In the genomic region with DNA sequence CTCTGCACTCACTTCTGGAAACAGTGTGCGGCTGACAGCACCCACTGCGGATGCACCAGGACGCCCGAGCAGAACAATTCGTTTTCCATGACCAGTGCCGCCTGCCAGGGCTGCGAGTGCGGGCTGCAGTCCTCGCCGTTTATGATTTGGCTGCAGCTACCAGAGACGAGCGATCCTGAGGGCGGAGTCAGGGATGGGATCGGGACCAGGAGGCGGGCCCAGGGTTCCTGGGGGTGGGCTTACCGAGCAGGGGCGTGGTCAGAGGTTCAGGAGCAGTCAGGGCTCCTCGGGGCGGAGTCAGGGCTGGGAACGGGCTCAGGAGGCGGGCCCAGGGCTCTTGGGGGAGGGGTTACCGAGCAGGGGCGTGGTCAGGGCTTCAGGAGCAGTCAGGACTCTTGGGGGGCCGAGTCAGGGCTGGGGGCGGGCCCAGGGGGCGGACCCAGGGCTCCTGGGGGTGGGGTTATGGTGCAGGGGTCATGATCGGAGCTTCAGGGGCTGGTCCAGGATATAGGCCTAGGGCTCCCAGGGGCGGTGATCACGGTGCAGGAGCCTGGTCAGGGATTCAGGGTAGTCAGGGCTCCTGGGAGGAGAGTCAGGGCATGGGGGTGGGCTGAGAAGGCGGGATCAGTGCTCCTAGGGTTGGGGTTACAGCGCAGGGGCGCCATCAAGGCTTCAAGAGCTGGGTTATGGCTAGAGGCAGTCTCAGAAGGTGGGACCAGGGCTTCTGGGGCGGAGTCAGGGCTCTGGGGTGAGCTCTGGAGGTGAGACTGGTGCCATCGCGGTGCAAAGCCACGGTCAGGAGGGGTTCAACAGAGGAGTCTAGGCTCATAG, we compare ENCODE assay signal across 8 cellular contexts. TPM values are rescaled to one million over a fixed set of nuclear protein-coding genes. Genes with fewer than 3 reads are reported as not detected.
DNase-seq lines count a peak whose midpoint lies in the region; ATAC-seq and TF ChIP-seq lines count a peak whose summit lies in the region.

No MANE protein-coding gene starts in this region.

- H3K9me3 ChIP-seq in cardiac muscle cell (ENCODE audit: low read depth) (no peaks in the 10 kb centered on the region), MG63 (no peaks in the 10 kb centered on the region), suprapubic skin (no peaks in the 10 kb centered on the region), esophagus squamous epithelium (no peaks in the 10 kb centered on the region)

- H3K27me3 ChIP-seq in cardiac muscle cell: peaks cover 74% of the 10 kb centered on the region
- peaks cover 68% of the 10 kb centered on the region for H3K27me3 ChIP-seq in MG63
- peaks cover 77% of the 10 kb centered on the region for H3K27me3 ChIP-seq in suprapubic skin
- H3K27me3 ChIP-seq in esophagus squamous epithelium: peaks cover 0 to 95% (median 16%) of the 10 kb centered on the region in 4 donors

- H3K4me3 ChIP-seq in cardiac muscle cell (no peak overlapping the region), MG63 (no peak overlapping the region), suprapubic skin (peak overlapping the region; percentile 2), esophagus squamous epithelium (no peak overlapping the region)

- no peak overlapping the region for H3K4me3 Mint-ChIP-seq in activated CD8-positive, alpha-beta T cell treated with anti-CD3 and anti-CD28 coated beads, Interleukin-2, amount 10 ng/mL, durations not matched to agents 7 days and 5 days

- 0% methylated on average over 1 of the region's 36 CpGs for WGBS in suprapubic skin
- WGBS in esophagus squamous epithelium, 2 donors: 4 to 8% methylated on average over 9 to 22 of the region's 36 CpGs

- peaks cover 41% of the 10 kb centered on the region for H3K27me3 Mint-ChIP-seq in activated CD8-positive, alpha-beta T cell treated with anti-CD3 and anti-CD28 coated beads, Interleukin-2, amount 10 ng/mL, durations not matched to agents 7 days and 5 days (ENCODE audit: low read depth)

- H3K4me1 Mint-ChIP-seq in activated CD8-positive, alpha-beta T cell treated with anti-CD3 and anti-CD28 coated beads, Interleukin-2, amount 10 ng/mL, durations not matched to agents 7 days and 5 days (ENCODE audit: low read depth): peaks cover 1% of the 10 kb centered on the region

- TF ChIP-seq CTCF in cardiac muscle cell (IDR thresholded peaks at IDR 0.05; ENCODE audit: low read depth, low read length) (no peak), suprapubic skin (IDR thresholded peaks at IDR 0.05) (no peak), esophagus squamous epithelium (IDR thresholded peaks at IDR 0.05) (no peak)

- no peaks in the 10 kb centered on the region for H3K9me3 Mint-ChIP-seq in activated CD8-positive, alpha-beta T cell treated with anti-CD3 and anti-CD28 coated beads, Interleukin-2, amount 10 ng/mL, durations not matched to agents 7 days and 5 days (ENCODE audit: insufficient read depth)

- H3K4me1 ChIP-seq in cardiac muscle cell (ENCODE audit: low read depth) (no peaks in the 10 kb centered on the region), suprapubic skin (peaks cover 18% of the 10 kb centered on the region), esophagus squamous epithelium (peaks cover 0 to 18% (median 10%) of the 10 kb centered on the region in 3 donors)

- TF ChIP-seq EP300 in suprapubic skin (IDR thresholded peaks at IDR 0.05): no peak

- DNase-seq in cardiac muscle cell (ENCODE audit: low read depth in 1 of 2, low spot score in 1 of 2): peak; percentile 50 to 87
- no peak for DNase-seq in Right ventricle myocardium inferior (ENCODE audit: missing footprints)
- DNase-seq in MG63: peak; percentile 73
- DNase-seq in activated CD8-positive, alpha-beta T cell treated with anti-CD3 and anti-CD28 coated beads, Interleukin-2, amount 10 ng/mL, durations not matched to agents 7 days and 5 days: peak; percentile 43
- peak; percentile 99 for DNase-seq in iPS-NIHi7 (ENCODE audit: extremely low spot score)
- DNase-seq in suprapubic skin (ENCODE audit: low spot score in 2 of 2): no peak
- no peak for DNase-seq in NCI-H1694 treated with DMSO at 0.1 percent for 48 hours (lab: John Stamatoyannopoulos, UW)
- no peak for DNase-seq in esophagus squamous epithelium (lab: John Stamatoyannopoulos, UW)

- no peak overlapping the region for H3K27ac Mint-ChIP-seq in activated CD8-positive, alpha-beta T cell treated with anti-CD3 and anti-CD28 coated beads, Interleukin-2, amount 10 ng/mL, durations not matched to agents 7 days and 5 days

- intact Hi-C loops in Right ventricle myocardium inferior (cut with DNase I) (no loop called here), esophagus squamous epithelium (cut with DNase I) (no loop called here)

- POLR2A ChIA-PET in activated CD8-positive, alpha-beta T cell treated with anti-CD3 and anti-CD28 coated beads, Interleukin-2, amount 10 ng/mL, durations not matched to agents 7 days and 5 days (lab: Charles Lee): interaction anchor here (0.9 kb wide), 1 partner anchor 106 kb away, joined by 3 read pairs; no protein-coding TSS in a partner anchor

- CTCF ChIA-PET in activated CD8-positive, alpha-beta T cell treated with anti-CD3 and anti-CD28 coated beads, Interleukin-2, amount 10 ng/mL, durations not matched to agents 7 days and 5 days (lab: Charles Lee): interaction anchor here (2.1 kb wide), 1 partner anchor 13 kb away, joined by 7 read pairs; no protein-coding TSS in a partner anchor

- no peak for TF ChIP-seq POLR2A in suprapubic skin (IDR thresholded peaks at IDR 0.05)
- no peak for TF ChIP-seq POLR2A in esophagus squamous epithelium (IDR thresholded peaks at IDR 0.05)

- no peak for ATAC-seq in Right ventricle myocardium inferior
- peak; percentile 62 for ATAC-seq in activated CD8-positive, alpha-beta T cell treated with anti-CD3 and anti-CD28 coated beads, Interleukin-2, amount 10 ng/mL, durations not matched to agents 7 days and 5 days

- H3K27ac ChIP-seq in cardiac muscle cell (no peak overlapping the region), suprapubic skin (no peak overlapping the region), esophagus squamous epithelium (no peak overlapping the region)

- H3K36me3 ChIP-seq in cardiac muscle cell (no peaks in the 10 kb centered on the region), MG63 (no peaks in the 10 kb centered on the region), suprapubic skin (no peaks in the 10 kb centered on the region), esophagus squamous epithelium (no peaks in the 10 kb centered on the region)

- no peaks in the 10 kb centered on the region for H3K36me3 Mint-ChIP-seq in activated CD8-positive, alpha-beta T cell treated with anti-CD3 and anti-CD28 coated beads, Interleukin-2, amount 10 ng/mL, durations not matched to agents 7 days and 5 days (ENCODE audit: low read depth)

RNA-seq across cellular contexts. Expression of gene KLK4, which starts 1.7 kb away (rescaled TPM):
- total RNA-seq in cardiac muscle cell: not detected in 2 replicates
- polyA plus RNA-seq in cardiac muscle cell: not detected in 2 replicates
- total RNA-seq in Right ventricle myocardium inferior: not detected
- total RNA-seq in MG63 (2014; rRNA removed; shearing (Covaris generic); ENCODE audit: low replicate concordance): not detected in 2 replicates
- total RNA-seq in activated CD8-positive, alpha-beta T cell treated with anti-CD3 and anti-CD28 coated beads, Interleukin-2, amount 10 ng/mL, durations not matched to agents 7 days and 5 days: not detected
- total RNA-seq in suprapubic skin: 1 to 10 TPM in 1 of 4 donors, under 1 TPM in 1, not detected in 2; 0.83 to 1.6 TPM
- not detected for total RNA-seq in esophagus squamous epithelium

RNA-seq across cellular contexts. Expression of gene KLK2, which starts 36.2 kb away (rescaled TPM):
- total RNA-seq in cardiac muscle cell: not detected in 2 replicates
- not detected in 2 replicates for polyA plus RNA-seq in cardiac muscle cell
- total RNA-seq in Right ventricle myocardium inferior: not detected
- not detected in 2 replicates for total RNA-seq in MG63 (2014; rRNA removed; shearing (Covaris generic); ENCODE audit: low replicate concordance)
- total RNA-seq in activated CD8-positive, alpha-beta T cell treated with anti-CD3 and anti-CD28 coated beads, Interleukin-2, amount 10 ng/mL, durations not matched to agents 7 days and 5 days: not detected
- not detected for total RNA-seq in suprapubic skin
- total RNA-seq in esophagus squamous epithelium: not detected

RNA-seq across cellular contexts. Expression of gene KLK5, which starts 43.4 kb away (rescaled TPM):
- total RNA-seq in cardiac muscle cell: not detected in 2 replicates
- polyA plus RNA-seq in cardiac muscle cell: not detected in 2 replicates
- total RNA-seq in Right ventricle myocardium inferior: not detected
- total RNA-seq in MG63 (2014; rRNA removed; shearing (Covaris generic); ENCODE audit: low replicate concordance): 278 and 454 TPM in 2 replicates
- total RNA-seq in activated CD8-positive, alpha-beta T cell treated with anti-CD3 and anti-CD28 coated beads, Interleukin-2, amount 10 ng/mL, durations not matched to agents 7 days and 5 days: not detected
- 100 to 1,000 TPM in 3 of 4 donors, 10 to 100 TPM in 1; 40.3 to 299 (median 177) TPM for total RNA-seq in suprapubic skin
- 10 to 100 TPM in 3 of 4 donors, 1 to 10 TPM in 1; 5.9 to 84.7 (median 49.9) TPM for total RNA-seq in esophagus squamous epithelium

RNA-seq across cellular contexts. Expression of gene KLK3, which starts 54.7 kb away (rescaled TPM):
- total RNA-seq in cardiac muscle cell (not detected in 2 replicates), Right ventricle myocardium inferior (not detected), suprapubic skin (1 to 10 TPM in 1 of 4 donors, under 1 TPM in 3; 0.24 to 1.9 (median 0.67) TPM), esophagus squamous epithelium (not detected)
- polyA plus RNA-seq in cardiac muscle cell: 1.00 TPM in 1 of 2 replicates, not detected in the other
- not detected in 2 replicates for total RNA-seq in MG63 (2014; rRNA removed; shearing (Covaris generic); ENCODE audit: low replicate concordance)
- total RNA-seq in activated CD8-positive, alpha-beta T cell treated with anti-CD3 and anti-CD28 coated beads, Interleukin-2, amount 10 ng/mL, durations not matched to agents 7 days and 5 days: not detected

RNA-seq across cellular contexts. Expression of gene KLK6, which starts 59.9 kb away (rescaled TPM):
- 0.30 and 0.99 TPM in 2 replicates for total RNA-seq in cardiac muscle cell
- 0.67 and 2.5 TPM in 2 replicates for polyA plus RNA-seq in cardiac muscle cell
- not detected for total RNA-seq in Right ventricle myocardium inferior
- total RNA-seq in MG63 (2014; rRNA removed; shearing (Covaris generic); ENCODE audit: low replicate concordance): 4.8 and 8.5 TPM in 2 replicates
- total RNA-seq in activated CD8-positive, alpha-beta T cell treated with anti-CD3 and anti-CD28 coated beads, Interleukin-2, amount 10 ng/mL, durations not matched to agents 7 days and 5 days: not detected
- total RNA-seq in suprapubic skin: 10 to 100 TPM in 1 of 4 donors, 1 to 10 TPM in 2, not detected in 1; 5.4 to 56.9 (median 9.0) TPM
- total RNA-seq in esophagus squamous epithelium: 100 to 1,000 TPM in 2 of 4 donors, 10 to 100 TPM in 1, 1 to 10 TPM in 1; 6.1 to 160 (median 102) TPM

Comparison
In these comparisons a context has a peak if more than half of its experiments do, and no peak if none do; other contexts are left out.
1. DNase-seq: peak in cardiac muscle cell (2 of 2), MG63 (single experiment), activated CD8-positive, alpha-beta T cell treated with anti-CD3 and anti-CD28 coated beads, Interleukin-2, amount 10 ng/mL, durations not matched to agents 7 days and 5 days (single experiment) and iPS-NIHi7 (single experiment); none in Right ventricle myocardium inferior (single experiment), suprapubic skin (0 of 2), NCI-H1694 treated with DMSO at 0.1 percent for 48 hours (single experiment) and esophagus squamous epithelium (single experiment).